ENCODE assay signal across 15 cellular contexts in the genomic region with DNA sequence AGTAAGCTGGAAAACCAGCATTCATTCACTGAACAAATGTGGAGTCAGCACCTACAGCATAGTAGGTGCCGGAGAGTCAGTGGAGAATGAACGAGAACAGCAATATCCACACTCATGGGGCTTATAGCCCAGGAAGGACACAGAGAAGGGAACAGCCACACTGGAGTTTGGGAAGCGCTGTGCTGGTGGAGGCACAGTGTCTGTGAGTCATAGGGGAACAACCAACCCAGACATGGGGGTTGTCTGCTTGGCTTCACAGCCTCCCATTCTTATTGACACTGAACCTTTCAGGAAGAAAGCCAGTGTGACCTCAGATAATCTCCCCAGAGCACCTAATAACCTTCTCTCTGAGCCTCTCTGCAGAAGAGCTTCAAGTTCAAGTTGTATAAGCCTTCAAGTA. TPM values are rescaled to one million over a fixed set of nuclear protein-coding genes. Genes with fewer than 3 reads are reported as not detected.
DNase-seq lines count a peak whose midpoint lies in the region; ATAC-seq and TF ChIP-seq lines count a peak whose summit lies in the region.
"Had no signal": no experiment of that assay in that cellular context is flagged by ENCODE, and none has a peak within 500 bp of the region (broad histone marks: within the 10 kb centered on the region; RNA-seq: fewer than 3 reads in every experiment).

No MANE protein-coding gene starts in this region.

- 0 out of 2 replicates have a peak, but pooled peaks cover 4% of the 10 kb centered on the region for H3K27me3 ChIP-seq in MG63
- H3K27me3 ChIP-seq: BLaER1 had no signal

- TF ChIP-seq CTCF in epithelial cell of esophagus (IDR thresholded peaks at IDR 0.05; ENCODE audit: insufficient read depth, low read depth, low read length, missing control alignments) (no peak), GM13977 (IDR thresholded peaks at IDR 0.05; ENCODE audit: extremely low read depth, insufficient read depth, missing control alignments) (no peak)

- ATAC-seq in HG03439 (IDR thresholded peaks at IDR 0.05; ENCODE audit: unreplicated experiment): no peak
- ATAC-seq: HepG2, Panc1 had no signal

- H3K9me3 ChIP-seq in MG63: no peaks in the 10 kb centered on the region
- H3K9me3 ChIP-seq: BLaER1 had no signal

- H3K4me3 ChIP-seq in MG63: no peak overlapping the region
- H3K4me3 ChIP-seq in epithelial cell of esophagus (ENCODE audit: low read length): no peak overlapping the region
- H3K4me3 ChIP-seq: BLaER1 had no signal

- in situ Hi-C loops in GM13977 (cut with MboI; ENCODE audit: low pct_unique_long_range_greater_than_20kb, low sequenced_read_pairs, unreplicated experiment): no loop called here

- DNase-seq in AG08395 (ENCODE audit: low spot score): peak; percentile 30
- DNase-seq in MG63: peak; percentile 24
- DNase-seq in epithelial cell of esophagus (ENCODE audit: low read depth): peak; percentile 14
- peak; percentile 15 for DNase-seq in renal cortical epithelial cell (ENCODE audit: low read depth)
- DNase-seq in RPMI8226: no peak
- no peak for DNase-seq in GM13977 (ENCODE audit: low spot score)
- DNase-seq: NCI-H1436, NCI-H2029 treated with DMSO at 0.1 percent for 48 hours, NCI-H510A, NCI-H82, SHP77 had no signal

- no peaks in the 10 kb centered on the region for H3K36me3 ChIP-seq in MG63
- H3K36me3 ChIP-seq: BLaER1 had no signal

RNA-seq across cellular contexts. Expression of a gene that starts 56.6 kb away (rescaled TPM):
- 9.4 and 16.4 TPM in 2 replicates for total RNA-seq in MG63 (2014; rRNA removed; shearing (Covaris generic); ENCODE audit: low replicate concordance)
- total RNA-seq in renal cortical epithelial cell: 12.5 and 50.5 TPM in 2 replicates

Comparison
In these comparisons a context has a peak if more than half of its experiments do, and no peak if none do; other contexts are left out.
1. DNase-seq: peak in AG08395 (single experiment), MG63 (single experiment), epithelial cell of esophagus (single experiment) and renal cortical epithelial cell (single experiment); none in RPMI8226 (single experiment) and GM13977 (single experiment).